ENCODE assay signal across 16 cellular contexts in genomic region chr5:87405472-87406155, GRCh38. TPM values are rescaled to one million over a fixed set of nuclear protein-coding genes. Genes with fewer than 3 reads are reported as not detected.
DNase-seq lines count a peak whose midpoint lies in the region; ATAC-seq, FAIRE-seq and TF ChIP-seq lines count a peak whose summit lies in the region.
"Had no signal": no experiment of that assay in that cellular context is flagged by ENCODE, and none has a peak within 500 bp of the region (broad histone marks: within the 10 kb centered on the region; RNA-seq: fewer than 3 reads in every experiment).

No MANE protein-coding gene starts in this region.

- DNase-seq in CD4-positive, CD25-positive, alpha-beta regulatory T cell: no peak
- DNase-seq in AG08395 (ENCODE audit: low spot score) (no peak), NCI-H1048 (lab: John Stamatoyannopoulos, UW) (no peak), HT-29 (ENCODE audit: low spot score) (no peak), H54 (ENCODE audit: insufficient read length, low spot score) (no peak)
- DNase-seq: activated effector memory CD4-positive, alpha-beta T cell treated with anti-CD3 and anti-CD28 coated beads, Interleukin-2, amount 50 U/mL, for 16 hours; DMS79; endodermal cell; NCI-H82; stimulated activated naive CD4-positive, alpha-beta T cell; SW 1271 had no signal

- peaks cover 48% of the 10 kb centered on the region for H3K36me3 Mint-ChIP-seq in CD4-positive, CD25-positive, alpha-beta regulatory T cell
- peaks cover 18% of the 10 kb centered on the region for H3K36me3 Mint-ChIP-seq in activated naive CD8-positive, alpha-beta T cell

- H3K36me3 ChIP-seq in CD4-positive, CD25-positive, alpha-beta regulatory T cell (ENCODE audit: control insufficient read depth, insufficient read depth, low read length): peaks cover 89% of the 10 kb centered on the region

- peaks cover 26% of the 10 kb centered on the region for H3K4me1 ChIP-seq in CD4-positive, CD25-positive, alpha-beta regulatory T cell (ENCODE audit: control insufficient read depth, insufficient read depth, low read length, poor library complexity, severe bottlenecking)

- TF ChIP-seq POLR2A in H54 (IDR thresholded peaks at IDR 0.05; ENCODE audit: low read depth, low read length): no peak

- H3K9me3 Mint-ChIP-seq in CD4-positive, CD25-positive, alpha-beta regulatory T cell: no peaks in the 10 kb centered on the region
- no peaks in the 10 kb centered on the region for H3K9me3 Mint-ChIP-seq in activated naive CD8-positive, alpha-beta T cell (ENCODE audit: low read depth)

- FAIRE-seq in islet of Langerhans (lab: Jason Lieb, UNC): peak; percentile 89
- FAIRE-seq in H54 (lab: Jason Lieb, UNC): no peak

- H3K27ac Mint-ChIP-seq in CD4-positive, CD25-positive, alpha-beta regulatory T cell: peak overlapping the region; percentile 79 to 88 (median 88)
- peak overlapping the region; percentile 83 for H3K27ac Mint-ChIP-seq in activated naive CD8-positive, alpha-beta T cell
- H3K27ac Mint-ChIP-seq: endodermal cell, mesothelial cell of epicardium had no signal

- H3K4me3 Mint-ChIP-seq in CD4-positive, CD25-positive, alpha-beta regulatory T cell: peak overlapping the region in 3 of 4 donors; percentile 0 to 6 (median 0)
- H3K4me3 Mint-ChIP-seq in activated naive CD8-positive, alpha-beta T cell: no peak overlapping the region
- H3K4me3 Mint-ChIP-seq: endodermal cell, mesothelial cell of epicardium had no signal

- H3K4me3 ChIP-seq in CD4-positive, CD25-positive, alpha-beta regulatory T cell (ENCODE audit: low read depth, low read length): no peak overlapping the region
- H3K4me3 ChIP-seq: gastroesophageal sphincter had no signal

- no peak overlapping the region for H3K27ac ChIP-seq in CD4-positive, CD25-positive, alpha-beta regulatory T cell (ENCODE audit: insufficient read depth, low read length, poor library complexity, severe bottlenecking)
- H3K27ac ChIP-seq: gastroesophageal sphincter had no signal

- H3K4me1 Mint-ChIP-seq in CD4-positive, CD25-positive, alpha-beta regulatory T cell: peaks cover 20 to 54% (median 47%) of the 10 kb centered on the region in 4 donors
- H3K4me1 Mint-ChIP-seq in activated naive CD8-positive, alpha-beta T cell (ENCODE audit: low read depth): peaks cover 59% of the 10 kb centered on the region
- H3K4me1 Mint-ChIP-seq: endodermal cell had no signal

- ATAC-seq in CD4-positive, CD25-positive, alpha-beta regulatory T cell (ENCODE audit: low read depth in 2 of 2): no peak
- peak; percentile 44 for ATAC-seq in GM18502 (IDR thresholded peaks at IDR 0.05; ENCODE audit: poor library complexity, unreplicated experiment)
- ATAC-seq: gastroesophageal sphincter had no signal

- H3K9me3 ChIP-seq in CD4-positive, CD25-positive, alpha-beta regulatory T cell (ENCODE audit: control insufficient read depth in 2 of 2, low read length in 2 of 2): no peaks in the 10 kb centered on the region

- H3K27me3 Mint-ChIP-seq in CD4-positive, CD25-positive, alpha-beta regulatory T cell: no peaks in the 10 kb centered on the region
- H3K27me3 Mint-ChIP-seq in activated naive CD8-positive, alpha-beta T cell: no peaks in the 10 kb centered on the region

- no peaks in the 10 kb centered on the region for H3K27me3 ChIP-seq in CD4-positive, CD25-positive, alpha-beta regulatory T cell (ENCODE audit: control insufficient read depth, insufficient read depth, low read length)
- H3K27me3 ChIP-seq: gastroesophageal sphincter had no signal

RNA-seq across cellular contexts. Expression of gene CCNH, which starts 7.1 kb away (rescaled TPM):
- total RNA-seq in CD4-positive, CD25-positive, alpha-beta regulatory T cell: 393 TPM
- 10 to 100 TPM; 60.0 to 65.8 (median 63.5) TPM for polyA plus RNA-seq in CD4-positive, CD25-positive, alpha-beta regulatory T cell
- total RNA-seq in HT-29 (2014; rRNA removed; shearing (Covaris generic)): 39.5 and 41.3 TPM in 2 replicates
